19 cellular contexts compared by ENCODE assay signal in genomic region chr2:214542866-214543265, GRCh38.
DNase-seq lines count a peak whose midpoint lies in the region; ATAC-seq, FAIRE-seq and TF ChIP-seq lines count a peak whose summit lies in the region.
"Had no signal": no experiment of that assay in that cellular context is flagged by ENCODE, and none has a peak within 500 bp of the region (broad histone marks: within the 10 kb centered on the region; RNA-seq: fewer than 3 reads in every experiment).

No MANE protein-coding gene starts in this region.

- H3K36me3 ChIP-seq in breast epithelium (no peaks in the 10 kb centered on the region), astrocyte (ENCODE audit: insufficient read depth, low read length) (no peaks in the 10 kb centered on the region)
- H3K36me3 ChIP-seq: esophagus squamous epithelium, tibial artery had no signal

- no peak for TF ChIP-seq POLR2A in breast epithelium (IDR thresholded peaks at IDR 0.05)

- ATAC-seq in activated CD8-positive, alpha-beta memory T cell treated with anti-CD3 and anti-CD28 coated beads, Interleukin-2, amount 10 ng/mL, durations not matched to agents 7 days and 5 days = no peak
- ATAC-seq in HG03280 (IDR thresholded peaks at IDR 0.05; ENCODE audit: unreplicated experiment) = no peak
- ATAC-seq in natural killer cell treated with Interleukin-12 subunit alpha and Interleukin-12 subunit beta and Interleukin-15 and Interleukin-18, amount 100 ng/mL, for 72 hours = no peak
- ATAC-seq: left lobe of liver; stimulated activated effector memory CD8-positive, alpha-beta T cell treated with anti-CD3 and anti-CD28 coated beads, Interleukin-12 subunit alpha, Interleukin-12 subunit beta, amount 100 ng/mL, for 72 hours had no signal

- H3K9me3 ChIP-seq in breast epithelium (no peaks in the 10 kb centered on the region), astrocyte (ENCODE audit: insufficient read depth, low read depth, low read length) (no peaks in the 10 kb centered on the region)
- H3K9me3 ChIP-seq: esophagus squamous epithelium, tibial artery had no signal

- FAIRE-seq in astrocyte (lab: Jason Lieb, UNC) = peak; percentile 49
- FAIRE-seq: small intestine had no signal

- CTCF ChIA-PET in MCF 10A (lab: Yijun Ruan, JAX) = interaction anchor here (0.8 kb wide), 1 partner anchor 13 kb away, joined by 5 read pairs; no protein-coding TSS in a partner anchor
- CTCF ChIA-PET in activated CD8-positive, alpha-beta memory T cell treated with anti-CD3 and anti-CD28 coated beads, Interleukin-2, amount 10 ng/mL, durations not matched to agents 7 days and 5 days (lab: Charles Lee) = no interaction called here

- POLR2A ChIA-PET in MCF 10A (lab: Yijun Ruan, JAX) = interaction anchor here (0.5 kb wide), 1 partner anchor 174 kb away, joined by 3 read pairs; no protein-coding TSS in a partner anchor

- peak overlapping the region; percentile 44 for H3K4me2 ChIP-seq in astrocyte (ENCODE audit: low read length)

- DNase-seq in MCF 10A (ENCODE audit: unreplicated experiment) (peak; percentile 25), breast epithelium (ENCODE audit: low spot score in 2 of 2) (no peak), astrocyte (ENCODE audit: low read depth) (peak; percentile 76), glomerular visceral epithelial cell (ENCODE audit: extremely low spot score) (peak; percentile 22), NCI-H2227 (lab: John Stamatoyannopoulos, UW; ENCODE audit: unreplicated experiment) (no peak)
- DNase-seq in activated CD8-positive, alpha-beta memory T cell treated with anti-CD3 and anti-CD28 coated beads, Interleukin-2, amount 10 ng/mL, durations not matched to agents 7 days and 5 days = no peak
- DNase-seq in natural killer cell treated with Interleukin-12 subunit alpha and Interleukin-12 subunit beta and Interleukin-15 and Interleukin-18, amount 100 ng/mL, for 72 hours (ENCODE audit: low spot score) = no peak
- DNase-seq: 8988T; activated CD4-positive, CD25-positive, alpha-beta regulatory T cell; activated effector memory CD4-positive, alpha-beta T cell treated with anti-CD3 and anti-CD28 coated beads, Interleukin-2, amount 50 U/mL, for 16 hours; anterior cingulate cortex; dorsolateral prefrontal cortex; esophagus squamous epithelium; SIG-M5; small intestine; tibial artery had no signal

- TF ChIP-seq CTCF in MCF 10A (IDR thresholded peaks at IDR 0.05; ENCODE audit: unreplicated experiment) (no peak), breast epithelium (IDR thresholded peaks at IDR 0.05) (no peak), astrocyte (IDR thresholded peaks at IDR 0.05; ENCODE audit: insufficient read depth, low read depth, low read length) (no peak)

- no peak overlapping the region for H3K4me3 Mint-ChIP-seq in MCF 10A (ENCODE audit: unreplicated experiment)
- no peak overlapping the region for H3K4me3 Mint-ChIP-seq in astrocyte (ENCODE audit: unreplicated experiment)
- no peak overlapping the region for H3K4me3 Mint-ChIP-seq in activated CD8-positive, alpha-beta memory T cell treated with anti-CD3 and anti-CD28 coated beads, Interleukin-2, amount 10 ng/mL, durations not matched to agents 7 days and 5 days
- H3K4me3 Mint-ChIP-seq in natural killer cell treated with Interleukin-12 subunit alpha and Interleukin-12 subunit beta and Interleukin-15 and Interleukin-18, amount 100 ng/mL, for 72 hours = no peak overlapping the region
- H3K4me3 Mint-ChIP-seq: stimulated activated effector memory CD8-positive, alpha-beta T cell treated with anti-CD3 and anti-CD28 coated beads, Interleukin-12 subunit alpha, Interleukin-12 subunit beta, amount 100 ng/mL, for 72 hours had no signal

- no peaks in the 10 kb centered on the region for H3K9me3 Mint-ChIP-seq in MCF 10A (ENCODE audit: unreplicated experiment)
- no peaks in the 10 kb centered on the region for H3K9me3 Mint-ChIP-seq in astrocyte (ENCODE audit: unreplicated experiment)
- H3K9me3 Mint-ChIP-seq in activated CD8-positive, alpha-beta memory T cell treated with anti-CD3 and anti-CD28 coated beads, Interleukin-2, amount 10 ng/mL, durations not matched to agents 7 days and 5 days (ENCODE audit: low read depth) = no peaks in the 10 kb centered on the region
- no peaks in the 10 kb centered on the region for H3K9me3 Mint-ChIP-seq in natural killer cell treated with Interleukin-12 subunit alpha and Interleukin-12 subunit beta and Interleukin-15 and Interleukin-18, amount 100 ng/mL, for 72 hours
- H3K9me3 Mint-ChIP-seq: stimulated activated effector memory CD8-positive, alpha-beta T cell treated with anti-CD3 and anti-CD28 coated beads, Interleukin-12 subunit alpha, Interleukin-12 subunit beta, amount 100 ng/mL, for 72 hours had no signal

- peaks cover 17% of the 10 kb centered on the region for H3K4me1 Mint-ChIP-seq in MCF 10A (ENCODE audit: insufficient read depth, unreplicated experiment)
- peaks cover 21% of the 10 kb centered on the region for H3K4me1 Mint-ChIP-seq in astrocyte (ENCODE audit: low read depth, unreplicated experiment)
- H3K4me1 Mint-ChIP-seq in activated CD8-positive, alpha-beta memory T cell treated with anti-CD3 and anti-CD28 coated beads, Interleukin-2, amount 10 ng/mL, durations not matched to agents 7 days and 5 days = no peaks in the 10 kb centered on the region
- no peaks in the 10 kb centered on the region for H3K4me1 Mint-ChIP-seq in natural killer cell treated with Interleukin-12 subunit alpha and Interleukin-12 subunit beta and Interleukin-15 and Interleukin-18, amount 100 ng/mL, for 72 hours (ENCODE audit: low read depth in 2 of 2)
- H3K4me1 Mint-ChIP-seq: stimulated activated effector memory CD8-positive, alpha-beta T cell treated with anti-CD3 and anti-CD28 coated beads, Interleukin-12 subunit alpha, Interleukin-12 subunit beta, amount 100 ng/mL, for 72 hours had no signal

- intact Hi-C loops in MCF 10A (cut with micrococcal nuclease) (no loop called here), breast epithelium (cut with DNase I; ENCODE audit: low total_unique reads) (loop anchor here (10.0 kb wide), 1 partner anchor 968 kb away; no protein-coding TSS in a partner anchor)

- H3K36me3 Mint-ChIP-seq in MCF 10A (ENCODE audit: insufficient read depth, unreplicated experiment) (no peaks in the 10 kb centered on the region), astrocyte (ENCODE audit: low read depth, unreplicated experiment) (no peaks in the 10 kb centered on the region)
- no peaks in the 10 kb centered on the region for H3K36me3 Mint-ChIP-seq in activated CD8-positive, alpha-beta memory T cell treated with anti-CD3 and anti-CD28 coated beads, Interleukin-2, amount 10 ng/mL, durations not matched to agents 7 days and 5 days
- H3K36me3 Mint-ChIP-seq in natural killer cell treated with Interleukin-12 subunit alpha and Interleukin-12 subunit beta and Interleukin-15 and Interleukin-18, amount 100 ng/mL, for 72 hours = no peaks in the 10 kb centered on the region
- H3K36me3 Mint-ChIP-seq: stimulated activated effector memory CD8-positive, alpha-beta T cell treated with anti-CD3 and anti-CD28 coated beads, Interleukin-12 subunit alpha, Interleukin-12 subunit beta, amount 100 ng/mL, for 72 hours had no signal

- no peak overlapping the region for H2AFZ ChIP-seq in astrocyte (ENCODE audit: low read depth, low read length)

- H3K9ac ChIP-seq in astrocyte (ENCODE audit: low read length) = no peak overlapping the region

- H3K4me1 ChIP-seq in breast epithelium (no peaks in the 10 kb centered on the region), astrocyte (ENCODE audit: insufficient read depth, low read length) (peaks cover 17% of the 10 kb centered on the region)

- BruUV-seq in MCF 10A (replicated peaks; lab: Mats Ljungman, UMichigan) = no TSS peak

- H4K20me1 ChIP-seq in astrocyte (ENCODE audit: insufficient read depth, low read length) = no peaks in the 10 kb centered on the region

- H3K27me3 ChIP-seq in breast epithelium = no peaks in the 10 kb centered on the region
- H3K27me3 ChIP-seq in astrocyte (ENCODE audit: insufficient read depth, low read length) = no peaks in the 10 kb centered on the region
- H3K27me3 ChIP-seq: dorsolateral prefrontal cortex, esophagus squamous epithelium, tibial artery had no signal

- H3K27me3 Mint-ChIP-seq in MCF 10A (ENCODE audit: insufficient read depth, unreplicated experiment) (no peaks in the 10 kb centered on the region), astrocyte (ENCODE audit: low read depth, unreplicated experiment) (no peaks in the 10 kb centered on the region)
- H3K27me3 Mint-ChIP-seq in activated CD8-positive, alpha-beta memory T cell treated with anti-CD3 and anti-CD28 coated beads, Interleukin-2, amount 10 ng/mL, durations not matched to agents 7 days and 5 days = peaks cover 4% of the 10 kb centered on the region
- peaks cover 0 to 2% of the 10 kb centered on the region in 2 donors for H3K27me3 Mint-ChIP-seq in natural killer cell treated with Interleukin-12 subunit alpha and Interleukin-12 subunit beta and Interleukin-15 and Interleukin-18, amount 100 ng/mL, for 72 hours

- H3K4me3 ChIP-seq in breast epithelium (no peak overlapping the region), astrocyte (ENCODE audit: insufficient read depth, low read depth, low read length) (no peak overlapping the region)
- H3K4me3 ChIP-seq: dorsolateral prefrontal cortex, esophagus squamous epithelium, tibial artery had no signal

- no peak overlapping the region for H3K27ac ChIP-seq in breast epithelium
- peak overlapping the region; percentile 73 for H3K27ac ChIP-seq in astrocyte (ENCODE audit: low read depth, low read length)
- H3K27ac ChIP-seq: dorsolateral prefrontal cortex, esophagus squamous epithelium, tibial artery had no signal

- H3K27ac Mint-ChIP-seq in MCF 10A (ENCODE audit: low read depth, unreplicated experiment) (no peak overlapping the region), astrocyte (ENCODE audit: unreplicated experiment) (peak overlapping the region; percentile 94)
- H3K27ac Mint-ChIP-seq in activated CD8-positive, alpha-beta memory T cell treated with anti-CD3 and anti-CD28 coated beads, Interleukin-2, amount 10 ng/mL, durations not matched to agents 7 days and 5 days = no peak overlapping the region
- H3K27ac Mint-ChIP-seq in natural killer cell treated with Interleukin-12 subunit alpha and Interleukin-12 subunit beta and Interleukin-15 and Interleukin-18, amount 100 ng/mL, for 72 hours = no peak overlapping the region
- H3K27ac Mint-ChIP-seq: stimulated activated effector memory CD8-positive, alpha-beta T cell treated with anti-CD3 and anti-CD28 coated beads, Interleukin-12 subunit alpha, Interleukin-12 subunit beta, amount 100 ng/mL, for 72 hours had no signal

- no peaks in the 10 kb centered on the region for H3K79me2 ChIP-seq in astrocyte (ENCODE audit: insufficient read depth, low read length)

Comparison
In these comparisons a context has a peak if more than half of its experiments do, and no peak if none do; other contexts are left out.
1. DNase-seq: peak in MCF 10A (single experiment), astrocyte (single experiment) and glomerular visceral epithelial cell (single experiment); none in breast epithelium (0 of 2), activated CD8-positive, alpha-beta memory T cell treated with anti-CD3 and anti-CD28 coated beads, Interleukin-2, amount 10 ng/mL, durations not matched to agents 7 days and 5 days (single experiment), natural killer cell treated with Interleukin-12 subunit alpha and Interleukin-12 subunit beta and Interleukin-15 and Interleukin-18, amount 100 ng/mL, for 72 hours (single experiment) and NCI-H2227 (single experiment).